In the genomic region with DNA sequence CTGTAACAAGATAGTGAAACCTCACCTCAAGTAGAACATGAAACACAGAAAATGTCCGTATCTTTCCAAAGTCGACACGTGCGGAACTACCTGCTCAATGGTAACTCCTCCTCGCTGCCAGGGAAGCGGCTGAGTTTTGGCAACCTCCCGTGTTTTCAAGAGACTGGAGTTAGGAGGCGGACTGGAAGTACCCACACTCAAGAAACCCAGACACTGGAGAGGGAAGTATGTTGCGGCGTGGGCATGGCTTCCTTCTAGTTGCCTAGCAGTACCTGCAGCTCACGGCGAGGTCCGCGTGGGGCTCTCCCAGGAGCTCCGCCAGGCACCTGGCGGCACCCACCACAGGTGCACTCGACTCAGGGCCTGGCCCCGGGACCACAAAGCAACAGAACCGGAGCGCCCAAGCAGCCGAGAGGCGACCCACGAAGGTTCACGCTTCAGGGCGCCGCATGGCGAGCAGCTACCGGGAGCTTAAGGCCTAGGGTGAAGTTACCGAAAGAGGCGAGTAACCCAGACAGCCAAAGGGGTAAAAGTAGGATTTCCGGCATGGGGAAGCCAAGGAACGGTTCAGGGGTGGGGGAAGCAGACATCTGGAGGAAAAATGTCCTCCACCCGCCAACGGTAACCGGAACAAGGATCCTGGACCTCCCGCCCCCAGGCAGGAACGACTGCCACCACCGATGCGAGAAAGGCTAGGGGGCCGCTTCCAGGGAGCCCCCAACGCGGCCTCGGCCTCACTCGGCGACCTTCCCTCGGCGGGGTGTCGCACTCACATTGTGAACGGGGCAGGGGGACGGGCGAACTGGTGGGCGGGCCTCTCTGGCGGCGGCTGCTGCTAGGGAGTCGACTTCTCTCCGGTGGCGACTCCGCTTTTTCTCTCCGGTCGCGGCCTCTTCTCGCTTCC, we compare ENCODE assay signal across 8 cellular contexts. TPM values are rescaled to one million over a fixed set of nuclear protein-coding genes. Genes with fewer than 3 reads are reported as not detected.
DNase-seq lines count a peak whose midpoint lies in the region; ATAC-seq and TF ChIP-seq lines count a peak whose summit lies in the region.

No MANE protein-coding gene starts in this region.

- H2AFZ ChIP-seq in ACC112 (ENCODE audit: low read length, unreplicated experiment) (no peak overlapping the region), parathyroid adenoma (peak overlapping the region; percentile 86)

- TF ChIP-seq CTCF in HL-60 (IDR thresholded peaks at IDR 0.05; ENCODE audit: insufficient read depth, low read length), result no peak
- TF ChIP-seq CTCF in cardiac muscle cell (IDR thresholded peaks at IDR 0.05; ENCODE audit: low read depth, low read length), result no peak
- no peak for TF ChIP-seq CTCF in parathyroid adenoma (IDR thresholded peaks at IDR 0.05)
- TF ChIP-seq CTCF in vagina (IDR thresholded peaks at IDR 0.05), result no peak

- H3K4me1 ChIP-seq in ACC112 (ENCODE audit: control insufficient read depth, insufficient read depth, low read length, unreplicated experiment) (peaks cover 4% of the 10 kb centered on the region), cardiac muscle cell (ENCODE audit: low read depth) (peaks cover 16% of the 10 kb centered on the region), parathyroid adenoma (no peaks in the 10 kb centered on the region), vagina (peaks cover 48% of the 10 kb centered on the region)

- H3K4me3 ChIP-seq in ACC112 (ENCODE audit: low read depth, low read length), result peak overlapping the region; percentile 92
- H3K4me3 ChIP-seq in HL-60 (replicated peaks; ENCODE audit: insufficient read depth, low read length), result peak overlapping the region; percentile 84
- H3K4me3 ChIP-seq in cardiac muscle cell, result peak overlapping the region; percentile 81
- peak overlapping the region; percentile 87 for H3K4me3 ChIP-seq in parathyroid adenoma (ENCODE audit: low read depth, low read length)
- H3K4me3 ChIP-seq in vagina, result peak overlapping the region; percentile 83 to 94

- ATAC-seq in GM18907 (IDR thresholded peaks at IDR 0.05; ENCODE audit: unreplicated experiment), result peak; percentile 42

- H3K4me2 ChIP-seq in parathyroid adenoma (ENCODE audit: low read length), result peak overlapping the region; percentile 86

- no peaks in the 10 kb centered on the region for H3K9me3 ChIP-seq in cardiac muscle cell (ENCODE audit: low read depth)
- H3K9me3 ChIP-seq in parathyroid adenoma (ENCODE audit: control insufficient read depth, low read length), result no peaks in the 10 kb centered on the region
- H3K9me3 ChIP-seq in vagina, result no peaks in the 10 kb centered on the region

- 0 out of 2 replicates have a peak, but pooled peaks cover 4% of the 10 kb centered on the region for H3K36me3 ChIP-seq in ACC112 (ENCODE audit: insufficient read depth, low read length)
- no peaks in the 10 kb centered on the region for H3K36me3 ChIP-seq in cardiac muscle cell
- H3K36me3 ChIP-seq in parathyroid adenoma (ENCODE audit: control insufficient read depth, insufficient read depth, low read length), result no peaks in the 10 kb centered on the region
- H3K36me3 ChIP-seq in vagina, result no peaks in the 10 kb centered on the region

- H3K79me2 ChIP-seq in ACC112 (ENCODE audit: control insufficient read depth, insufficient read depth, low read length, unreplicated experiment), result peaks cover 52% of the 10 kb centered on the region
- peaks cover 27% of the 10 kb centered on the region for H3K79me2 ChIP-seq in parathyroid adenoma

- intact Hi-C loops in vagina (cut with DNase I), result loop anchor here (5.0 kb wide), 1 partner anchor 45 kb away; no protein-coding TSS in a partner anchor

- DNase-seq in HL-60 (ENCODE audit: low read depth in 1 of 2, low spot score in 1 of 2) (peak; percentile 70 to 74), cardiac muscle cell (ENCODE audit: low read depth in 1 of 2, low spot score in 1 of 2) (peak; percentile 42 to 46), vagina (ENCODE audit: extremely low spot score in 2 of 2) (peak in 1 of 2 donors; percentile 91)
- peak; percentile 65 for DNase-seq in activated naive CD4-positive, alpha-beta T cell treated with anti-CD3 and anti-CD28 coated beads, Interleukin-2, amount 50 U/mL, for 16 hours

- H3K27ac ChIP-seq in ACC112 (ENCODE audit: low read depth, low read length), result peak overlapping the region; percentile 91
- peak overlapping the region; percentile 99 for H3K27ac ChIP-seq in HL-60 (replicated peaks)
- peak overlapping the region; percentile 96 for H3K27ac ChIP-seq in cardiac muscle cell
- H3K27ac ChIP-seq in parathyroid adenoma, result peak overlapping the region; percentile 97
- H3K27ac ChIP-seq in vagina, result peak overlapping the region; percentile 100

- peak overlapping the region; percentile 85 for H3K9ac ChIP-seq in parathyroid adenoma

- H3K27me3 ChIP-seq in ACC112 (ENCODE audit: insufficient read depth, low read length) (no peaks in the 10 kb centered on the region), HL-60 (ENCODE audit: insufficient read depth, poor library complexity, severe bottlenecking) (no peaks in the 10 kb centered on the region), cardiac muscle cell (no peaks in the 10 kb centered on the region), parathyroid adenoma (ENCODE audit: control insufficient read depth, insufficient read depth, low read length) (no peaks in the 10 kb centered on the region), vagina (no peaks in the 10 kb centered on the region)

- TF ChIP-seq POLR2A in Raji (IDR thresholded peaks at IDR 0.05; ENCODE audit: insufficient read depth, low read depth, low read length) (peak; percentile 28; the same call in 1 of the 2 replicates), vagina (IDR thresholded peaks at IDR 0.05) (no peak)

RNA-seq across cellular contexts. Expression of a gene that starts 0.6 kb away (rescaled TPM):
- total RNA-seq in cardiac muscle cell (59.9 and 82.2 TPM in 2 replicates), vagina (81.0 TPM)
- polyA plus RNA-seq in cardiac muscle cell, result 210 and 262 TPM in 2 replicates

RNA-seq across cellular contexts. Expression of a gene that starts 37.6 kb away (rescaled TPM):
- 916 and 1,196 TPM in 2 replicates for total RNA-seq in cardiac muscle cell
- polyA plus RNA-seq in cardiac muscle cell, result 871 and 891 TPM in 2 replicates
- 1,274 TPM for total RNA-seq in vagina

RNA-seq across cellular contexts. Expression of a gene that starts 41.7 kb away (rescaled TPM):
- total RNA-seq in cardiac muscle cell, result 1,322 and 1,661 TPM in 2 replicates
- polyA plus RNA-seq in cardiac muscle cell, result 3,161 and 3,964 TPM in 2 replicates
- 405 TPM for total RNA-seq in vagina

RNA-seq across cellular contexts. Expression of a gene that starts 57.4 kb away (rescaled TPM):
- total RNA-seq in cardiac muscle cell (72.4 and 153 TPM in 2 replicates), vagina (92.8 TPM)
- 65.0 and 104 TPM in 2 replicates for polyA plus RNA-seq in cardiac muscle cell
